In genomic region chr1:87226341-87226760, GRCh38 we compare ENCODE assay signal across 8 cellular contexts.
DNase-seq lines count a peak whose midpoint lies in the region; ATAC-seq and TF ChIP-seq lines count a peak whose summit lies in the region.

No MANE protein-coding gene starts in this region.

- no peak overlapping the region for H3K4me3 ChIP-seq in cardiac muscle cell
- H3K4me3 ChIP-seq in skeletal muscle cell (ENCODE audit: low read depth, low read length) = no peak overlapping the region

- H3K36me3 ChIP-seq in cardiac muscle cell = no peaks in the 10 kb centered on the region

- TF ChIP-seq CTCF in AG09319 (IDR thresholded peaks at IDR 0.05; ENCODE audit: low read depth, low read length) (no peak), cardiac muscle cell (IDR thresholded peaks at IDR 0.05; ENCODE audit: low read depth, low read length) (no peak)

- DNase-seq in AG09319 (ENCODE audit: extremely low read depth, low read depth) (peak; percentile 86), SW 1271 (lab: John Stamatoyannopoulos, UW) (peak; percentile 20 to 67), cardiac muscle cell (ENCODE audit: low read depth in 1 of 2, low spot score in 1 of 2) (peak; percentile 32 to 99), skeletal muscle cell (ENCODE audit: low read depth) (peak; percentile 99), NCI-H2081 treated with DMSO at 0.1 percent for 48 hours (lab: John Stamatoyannopoulos, UW) (no peak)

- peak; percentile 47 for ATAC-seq in HG02798 (IDR thresholded peaks at IDR 0.05; ENCODE audit: poor library complexity, unreplicated experiment)
- ATAC-seq in GM21825 (IDR thresholded peaks at IDR 0.05; ENCODE audit: unreplicated experiment) = no peak
- no peak for ATAC-seq in HG03280 (IDR thresholded peaks at IDR 0.05; ENCODE audit: unreplicated experiment)

- H3K4me1 ChIP-seq in cardiac muscle cell (ENCODE audit: low read depth) = no peaks in the 10 kb centered on the region

- H3K9me3 ChIP-seq in cardiac muscle cell (ENCODE audit: low read depth) = no peaks in the 10 kb centered on the region

- peak overlapping the region; percentile 54 for H3K27ac ChIP-seq in cardiac muscle cell

- H3K27me3 ChIP-seq in cardiac muscle cell = no peaks in the 10 kb centered on the region
